Comparison of ENCODE assay signal across 9 cellular contexts in the genomic region with DNA sequence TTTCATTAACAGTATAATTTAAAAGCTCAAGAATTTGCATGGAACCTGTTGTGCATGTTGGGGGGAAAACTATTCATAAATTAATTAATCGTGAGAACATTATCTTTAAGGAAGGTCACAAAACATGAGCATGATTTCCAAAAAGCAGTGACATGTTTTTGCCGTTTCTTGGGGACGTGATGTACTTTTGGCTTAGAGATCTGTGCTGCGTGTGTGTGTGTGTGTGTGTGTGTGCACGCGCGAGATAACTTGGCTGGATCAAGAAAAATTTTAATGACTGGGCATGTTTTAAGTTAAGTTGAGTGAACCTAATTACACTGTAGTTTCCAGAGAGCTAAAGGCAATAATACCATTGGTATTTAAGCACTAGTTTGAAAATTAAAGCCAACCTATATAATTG. TPM values are rescaled to one million over a fixed set of nuclear protein-coding genes. Genes with fewer than 3 reads are reported as not detected.
DNase-seq lines count a peak whose midpoint lies in the region; ATAC-seq and TF ChIP-seq lines count a peak whose summit lies in the region.
"Had no signal": no experiment of that assay in that cellular context is flagged by ENCODE, and none has a peak within 500 bp of the region (broad histone marks: within the 10 kb centered on the region; RNA-seq: fewer than 3 reads in every experiment).

No MANE protein-coding gene starts in this region.

- H3K4me1 Mint-ChIP-seq in osteocyte (ENCODE audit: unreplicated experiment): peaks cover 44% of the 10 kb centered on the region

- no peak overlapping the region for H3K27ac Mint-ChIP-seq in osteocyte (ENCODE audit: unreplicated experiment)

- no peak for TF ChIP-seq POLR2A in tibial nerve (IDR thresholded peaks at IDR 0.05)

- DNase-seq in adipocyte (ENCODE audit: low read depth) (no peak), fibroblast of villous mesenchyme (ENCODE audit: low read depth) (peak; percentile 63), osteocyte (ENCODE audit: extremely low spot score, unreplicated experiment) (no peak), tibial nerve (ENCODE audit: low spot score in 2 of 2) (peak in 1 of 2 donors; percentile 78), occipital lobe (lab: John Stamatoyannopoulos, UW) (no peak), COR-L47 (lab: John Stamatoyannopoulos, UW) (no peak)
- DNase-seq: NCI-H1436; stimulated activated CD4-positive, alpha-beta T cell treated with anti-CD3 and anti-CD28 coated beads, Interleukin-1b, Interleukin-23, amount 100 ng/mL, for 48 hours had no signal

- H3K27me3 Mint-ChIP-seq in osteocyte (ENCODE audit: unreplicated experiment): peaks cover 71% of the 10 kb centered on the region

- TF ChIP-seq CTCF in fibroblast of villous mesenchyme (IDR thresholded peaks at IDR 0.05; ENCODE audit: insufficient read depth, low read depth, low read length) (no peak), osteocyte (IDR thresholded peaks at IDR 0.05) (no peak), tibial nerve (IDR thresholded peaks at IDR 0.05) (peak in 1 of 5 experiments; percentile 5)

- H3K27me3 ChIP-seq in adipocyte (replicated peaks; ENCODE audit: control insufficient read depth, insufficient read depth, low read length) (no peaks in the 10 kb centered on the region), tibial nerve (no peaks in the 10 kb centered on the region)

- H3K9me3 ChIP-seq in adipocyte (ENCODE audit: control insufficient read depth, low read length): no peaks in the 10 kb centered on the region
- no peaks in the 10 kb centered on the region for H3K9me3 ChIP-seq in tibial nerve

- H3K36me3 ChIP-seq in adipocyte (ENCODE audit: control insufficient read depth, insufficient read depth, low read length, severe bottlenecking) (peaks cover 42% of the 10 kb centered on the region), tibial nerve (peaks cover 0 to 26% (median 0%) of the 10 kb centered on the region in 3 donors)

- WGBS in tibial nerve, 2 donors: 13 to 16% methylated on average over 7 of the region's 7 CpGs

- H3K4me1 ChIP-seq in adipocyte (ENCODE audit: control insufficient read depth, insufficient read depth, low read length) (peaks cover 90% of the 10 kb centered on the region), tibial nerve (peaks cover 0 to 100% (median 42%) of the 10 kb centered on the region in 4 donors)

- peak; percentile 95 to 98 for TF ChIP-seq EP300 in tibial nerve (IDR thresholded peaks at IDR 0.05)

- ATAC-seq in GM18511 (IDR thresholded peaks at IDR 0.05; ENCODE audit: unreplicated experiment): no peak

- H3K9ac ChIP-seq in adipocyte (ENCODE audit: low read length): peak overlapping the region; percentile 77

- H3K4me3 Mint-ChIP-seq in osteocyte (ENCODE audit: unreplicated experiment): peak overlapping the region; percentile 61

- peak overlapping the region; percentile 63 for H3K4me3 ChIP-seq in adipocyte (ENCODE audit: low read length)
- no peak overlapping the region for H3K4me3 ChIP-seq in fibroblast of villous mesenchyme (ENCODE audit: low read depth, low read length)
- H3K4me3 ChIP-seq in tibial nerve: peak overlapping the region in 1 of 4 donors; percentile 19

- peaks cover 16% of the 10 kb centered on the region for H3K36me3 Mint-ChIP-seq in osteocyte (ENCODE audit: unreplicated experiment)

- peak overlapping the region; percentile 63 to 83 (median 66) for H3K27ac ChIP-seq in tibial nerve

- no peaks in the 10 kb centered on the region for H3K9me3 Mint-ChIP-seq in osteocyte (ENCODE audit: unreplicated experiment)

RNA-seq across cellular contexts. Expression of a gene that starts 51.4 kb away (rescaled TPM):
- total RNA-seq in fibroblast of villous mesenchyme: 0.32 and 0.86 TPM in 2 replicates
- 19.1 and 20.3 TPM in 2 replicates for total RNA-seq in osteocyte
- total RNA-seq in tibial nerve: 100 to 1,000 TPM; 405 to 756 (median 580) TPM
- total RNA-seq in occipital lobe: 9.7 TPM

Comparison
In these comparisons a context has a peak if more than half of its experiments do, and no peak if none do; other contexts are left out.
1. RNA of a gene that starts 51.4 kb away (total RNA-seq): 405 to 756 TPM in tibial nerve; 19.1 to 20.3 TPM in osteocyte, 9.7 TPM in occipital lobe (single experiment) and 0.32 to 0.86 TPM in fibroblast of villous mesenchyme; every median in the first group is over 10 times any median in the second.